Comparison of ENCODE assay signal across 21 cellular contexts in genomic region chr14:64789696-64790095, GRCh38.
"Had no signal": no experiment of that assay in that cellular context is flagged by ENCODE, and none has a peak within 500 bp of the region (broad histone marks: within the 10 kb centered on the region; RNA-seq: fewer than 3 reads in every experiment).

No MANE protein-coding gene starts in this region.

- H3K27me3 Mint-ChIP-seq: stimulated activated naive CD8-positive, alpha-beta T cell treated with anti-CD3 and anti-CD28 coated beads, Interleukin-15, Interleukin-2, amounts not matched to agents 100 ng/mL and 50 ng/mL, for 24 hours had no signal

- H3K27me3 ChIP-seq: gastroesophageal sphincter, heart left ventricle, hepatocyte, neutrophil, pancreas, right lobe of liver, tibial nerve, upper lobe of left lung had no signal

- H3K4me1 ChIP-seq: gastroesophageal sphincter, lower lobe of right lung, pancreas, right lobe of liver, tibial nerve, upper lobe of left lung had no signal

- H3K36me3 ChIP-seq: gastroesophageal sphincter, lower lobe of right lung, neutrophil, pancreas, right lobe of liver, thoracic aorta, tibial nerve, upper lobe of left lung had no signal

- H3K79me2 ChIP-seq: hepatocyte had no signal

- H3K36me3 Mint-ChIP-seq: memory B cell; natural killer cell; stimulated activated naive B cell treated with anti-CD40 and anti-IgM and Interleukin-4, amounts not matched to agents 10 μg/mL and 1 μg/mL and 100 μg/mL, for 72 hours had no signal

- H3K9me3 Mint-ChIP-seq: memory B cell; natural killer cell; stimulated activated naive B cell treated with anti-CD40 and anti-IgM and Interleukin-4, amounts not matched to agents 10 μg/mL and 1 μg/mL and 100 μg/mL, for 72 hours; stimulated activated naive CD8-positive, alpha-beta T cell treated with anti-CD3 and anti-CD28 coated beads, Interleukin-15, Interleukin-2, amounts not matched to agents 100 ng/mL and 50 ng/mL, for 24 hours had no signal

- DNase-seq: cortex of kidney; effector CD4-positive, alpha-beta T cell; heart left ventricle; islet precursor cell; left ventricle myocardium superior; lower lobe of right lung; natural killer cell; pancreas; right lobe of liver; small intestine; stimulated activated CD4-positive, alpha-beta T cell treated with anti-CD3 and anti-CD28 coated beads, Interleukin-15, amount 100 ng/mL, for 24 hours; stimulated activated CD4-positive, alpha-beta T cell treated with anti-CD3 and anti-CD28 coated beads, Interleukin-2, amount 100 ng/mL, for 48 hours; stimulated activated naive B cell treated with anti-CD40 and anti-IgM and Interleukin-4, amounts not matched to agents 10 μg/mL and 1 μg/mL and 100 μg/mL, for 72 hours; upper lobe of left lung had no signal

- ATAC-seq: gastroesophageal sphincter; heart left ventricle; left ventricle myocardium superior; lower lobe of right lung; natural killer cell; pancreas; right lobe of liver; stimulated activated naive B cell treated with anti-CD40 and anti-IgM and Interleukin-4, amounts not matched to agents 10 μg/mL and 1 μg/mL and 100 μg/mL, for 72 hours had no signal

- H3K4me2 ChIP-seq: hepatocyte had no signal

- H3K9me3 ChIP-seq: gastroesophageal sphincter, heart left ventricle, lower lobe of right lung, neutrophil, pancreas, right lobe of liver, thoracic aorta, tibial nerve, upper lobe of left lung had no signal

- H3K4me3 Mint-ChIP-seq: memory B cell; natural killer cell; stimulated activated naive B cell treated with anti-CD40 and anti-IgM and Interleukin-4, amounts not matched to agents 10 μg/mL and 1 μg/mL and 100 μg/mL, for 72 hours; stimulated activated naive CD8-positive, alpha-beta T cell treated with anti-CD3 and anti-CD28 coated beads, Interleukin-15, Interleukin-2, amounts not matched to agents 100 ng/mL and 50 ng/mL, for 24 hours had no signal

- H3K27ac ChIP-seq: gastroesophageal sphincter, heart left ventricle, hepatocyte, lower lobe of right lung, neutrophil, pancreas, right lobe of liver, thoracic aorta, tibial nerve, upper lobe of left lung had no signal

- H3K27ac Mint-ChIP-seq: memory B cell; natural killer cell; stimulated activated naive B cell treated with anti-CD40 and anti-IgM and Interleukin-4, amounts not matched to agents 10 μg/mL and 1 μg/mL and 100 μg/mL, for 72 hours; stimulated activated naive CD8-positive, alpha-beta T cell treated with anti-CD3 and anti-CD28 coated beads, Interleukin-15, Interleukin-2, amounts not matched to agents 100 ng/mL and 50 ng/mL, for 24 hours had no signal

- H2AFZ ChIP-seq: hepatocyte had no signal

- H3K4me3 ChIP-seq: gastroesophageal sphincter, heart left ventricle, hepatocyte, lower lobe of right lung, pancreas, right lobe of liver, thoracic aorta, tibial nerve, upper lobe of left lung had no signal

- H3K4me1 Mint-ChIP-seq: memory B cell; natural killer cell; stimulated activated naive B cell treated with anti-CD40 and anti-IgM and Interleukin-4, amounts not matched to agents 10 μg/mL and 1 μg/mL and 100 μg/mL, for 72 hours had no signal
